ENCODE assay signal across 18 cellular contexts in the genomic region with DNA sequence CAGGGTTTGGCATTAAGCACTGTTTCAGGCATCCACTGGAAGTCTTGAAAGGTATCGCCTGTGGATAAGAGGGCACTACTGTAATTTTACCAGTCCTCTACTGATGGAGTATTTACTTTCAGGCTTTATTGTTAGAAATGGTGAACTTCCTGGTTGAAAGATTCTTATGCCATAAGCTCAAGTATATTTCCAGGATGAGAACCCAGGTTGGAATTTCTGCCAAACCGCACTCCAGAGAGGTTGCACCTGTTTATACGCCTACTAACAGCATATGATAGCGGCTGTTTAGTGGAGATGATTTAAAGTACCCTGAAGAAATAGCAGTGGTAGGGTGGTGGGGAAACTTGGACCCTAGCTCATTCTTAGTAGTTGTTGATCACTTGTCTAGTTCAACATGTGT. TPM values are rescaled to one million over a fixed set of nuclear protein-coding genes. Genes with fewer than 3 reads are reported as not detected.
DNase-seq lines count a peak whose midpoint lies in the region; ATAC-seq lines count a peak whose summit lies in the region.
"Had no signal": no experiment of that assay in that cellular context is flagged by ENCODE, and none has a peak within 500 bp of the region (broad histone marks: within the 10 kb centered on the region; RNA-seq: fewer than 3 reads in every experiment).

No MANE protein-coding gene starts in this region.

- no peak overlapping the region for H3K4me3 Mint-ChIP-seq in CD4-positive, CD25-positive, alpha-beta regulatory T cell

- H3K4me1 Mint-ChIP-seq in CD4-positive, CD25-positive, alpha-beta regulatory T cell = peaks cover 16 to 32% (median 28%) of the 10 kb centered on the region in 4 donors

- no peak overlapping the region for H3K27ac ChIP-seq in CD4-positive, CD25-positive, alpha-beta regulatory T cell (ENCODE audit: insufficient read depth, low read length, poor library complexity, severe bottlenecking)
- peak overlapping the region; percentile 27 for H3K27ac ChIP-seq in KOPT-K1 (ENCODE audit: low read depth, low read length, poor library complexity, severe bottlenecking)
- H3K27ac ChIP-seq: ascending aorta had no signal

- H3K9me3 ChIP-seq in CD4-positive, CD25-positive, alpha-beta regulatory T cell (ENCODE audit: control insufficient read depth in 2 of 2, low read length in 2 of 2) = no peaks in the 10 kb centered on the region
- no peaks in the 10 kb centered on the region for H3K9me3 ChIP-seq in KOPT-K1 (ENCODE audit: insufficient read depth, low read length, poor library complexity, severe bottlenecking)
- H3K9me3 ChIP-seq: ascending aorta, HAP-1, uterus had no signal

- H3K36me3 Mint-ChIP-seq in CD4-positive, CD25-positive, alpha-beta regulatory T cell = no peaks in the 10 kb centered on the region
- H3K36me3 Mint-ChIP-seq: CD8-positive, alpha-beta memory T cell had no signal

- no peaks in the 10 kb centered on the region for H3K36me3 ChIP-seq in CD4-positive, CD25-positive, alpha-beta regulatory T cell (ENCODE audit: control insufficient read depth, insufficient read depth, low read length)
- no peaks in the 10 kb centered on the region for H3K36me3 ChIP-seq in KOPT-K1 (ENCODE audit: insufficient read depth, low read length)
- H3K36me3 ChIP-seq: ascending aorta, HAP-1, uterus had no signal

- no peak overlapping the region for H3K27ac Mint-ChIP-seq in CD4-positive, CD25-positive, alpha-beta regulatory T cell

- H3K9me3 Mint-ChIP-seq in CD4-positive, CD25-positive, alpha-beta regulatory T cell = no peaks in the 10 kb centered on the region
- H3K9me3 Mint-ChIP-seq: CD8-positive, alpha-beta memory T cell had no signal

- no peak for ATAC-seq in CD4-positive, CD25-positive, alpha-beta regulatory T cell (ENCODE audit: low read depth in 2 of 2)
- no peak for ATAC-seq in HG03139 (IDR thresholded peaks at IDR 0.05; ENCODE audit: unreplicated experiment)

- H3K27me3 Mint-ChIP-seq in CD4-positive, CD25-positive, alpha-beta regulatory T cell = no peaks in the 10 kb centered on the region
- H3K27me3 Mint-ChIP-seq: CD8-positive, alpha-beta memory T cell; T-helper 17 cell had no signal

- H3K27me3 ChIP-seq in CD4-positive, CD25-positive, alpha-beta regulatory T cell (ENCODE audit: control insufficient read depth, insufficient read depth, low read length) = no peaks in the 10 kb centered on the region
- H3K27me3 ChIP-seq: ascending aorta, uterus had no signal

- H3K4me3 ChIP-seq in CD4-positive, CD25-positive, alpha-beta regulatory T cell (ENCODE audit: low read depth, low read length) = peak overlapping the region; percentile 64
- H3K4me3 ChIP-seq: ascending aorta, HAP-1, uterus had no signal

- no peak for DNase-seq in CD4-positive, CD25-positive, alpha-beta regulatory T cell
- DNase-seq in NCI-H510A treated with DMSO at 0.1 percent for 48 hours (lab: John Stamatoyannopoulos, UW) (peak; percentile 86), mucosa of gallbladder (ENCODE audit: low spot score) (peak; percentile 44), NK-92 (lab: John Stamatoyannopoulos, UW; ENCODE audit: unreplicated experiment) (no peak)
- DNase-seq in effector CD4-positive, alpha-beta T cell = no peak
- no peak for DNase-seq in stimulated activated CD4-positive, alpha-beta T cell treated with anti-CD3 and anti-CD28 coated beads, Interleukin-1b, Interleukin-23, amount 100 ng/mL, for 48 hours
- DNase-seq: CD8-positive, alpha-beta memory T cell; dermis blood vessel endothelial cell; islet precursor cell; NCI-H146; Right ventricle myocardium superior; stimulated activated naive CD4-positive, alpha-beta T cell treated with Interleukin-2 at 50 U/mL for 16 hours; T-helper 17 cell; uterus had no signal

- H3K4me1 ChIP-seq in CD4-positive, CD25-positive, alpha-beta regulatory T cell (ENCODE audit: control insufficient read depth, insufficient read depth, low read length, poor library complexity, severe bottlenecking) = peaks cover 12% of the 10 kb centered on the region

RNA-seq across cellular contexts. Expression of a gene that starts 9.9 kb away (rescaled TPM):
- total RNA-seq in CD4-positive, CD25-positive, alpha-beta regulatory T cell = 8.9 TPM
- 1 to 10 TPM; 1.5 to 3.9 (median 2.1) TPM for polyA plus RNA-seq in CD4-positive, CD25-positive, alpha-beta regulatory T cell
- total RNA-seq in mucosa of gallbladder = 63.0 TPM

RNA-seq across cellular contexts. Expression of a gene that starts 55.5 kb away (rescaled TPM):
- total RNA-seq in CD4-positive, CD25-positive, alpha-beta regulatory T cell = 18.3 TPM
- polyA plus RNA-seq in CD4-positive, CD25-positive, alpha-beta regulatory T cell = 10 to 100 TPM; 44.6 to 50.4 (median 47.1) TPM
- 34.8 TPM for total RNA-seq in mucosa of gallbladder

Comparison
In these comparisons a context has a peak if more than half of its experiments do, and no peak if none do; other contexts are left out.
1. DNase-seq: peak in NCI-H510A treated with DMSO at 0.1 percent for 48 hours (single experiment) and mucosa of gallbladder (single experiment); none in CD4-positive, CD25-positive, alpha-beta regulatory T cell (0 of 3), NK-92 (single experiment), effector CD4-positive, alpha-beta T cell (single experiment) and stimulated activated CD4-positive, alpha-beta T cell treated with anti-CD3 and anti-CD28 coated beads, Interleukin-1b, Interleukin-23, amount 100 ng/mL, for 48 hours (single experiment).